ENCODE assay signal across 8 cellular contexts in the genomic region with DNA sequence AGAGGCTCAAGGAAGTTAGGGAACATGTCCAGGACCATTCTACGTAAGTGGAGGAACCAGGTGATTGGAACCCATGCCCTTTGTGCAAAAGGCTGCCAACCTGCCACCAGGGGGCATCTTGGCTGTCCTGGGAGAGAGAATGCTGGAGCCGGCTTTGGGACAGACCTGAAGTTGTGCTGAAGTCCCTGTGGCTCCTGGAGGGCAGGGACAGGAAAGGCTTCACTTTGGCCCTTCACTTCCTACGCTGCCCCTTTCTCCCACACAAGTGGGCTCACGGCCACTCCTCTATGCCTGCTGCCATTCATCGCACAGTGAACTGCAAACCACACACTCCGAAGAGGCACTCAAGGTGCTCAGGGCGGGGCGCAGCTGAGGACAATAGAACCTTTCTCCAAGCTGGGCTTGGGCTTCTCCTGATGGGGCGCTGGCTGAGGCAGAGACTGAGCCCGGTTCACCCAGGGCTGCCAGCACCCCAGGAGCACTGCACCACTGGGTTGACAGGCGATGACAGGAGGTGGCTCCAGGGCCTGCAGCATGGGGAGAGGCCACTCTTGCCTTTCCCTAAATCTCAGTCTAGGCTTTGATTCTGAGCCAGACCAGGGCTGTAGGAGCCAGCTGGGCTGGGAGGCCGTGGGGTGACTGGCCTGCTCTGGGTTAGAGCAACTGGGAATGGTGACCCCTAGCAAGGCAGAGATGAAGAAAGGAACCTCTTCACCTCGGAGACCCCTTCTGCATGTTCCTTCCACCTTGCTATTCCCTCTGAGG. TPM values are rescaled to one million over a fixed set of nuclear protein-coding genes. Genes with fewer than 3 reads are reported as not detected.
DNase-seq lines count a peak whose midpoint lies in the region; ATAC-seq, FAIRE-seq and TF ChIP-seq lines count a peak whose summit lies in the region.

No MANE protein-coding gene starts in this region.

- POLR2A ChIA-PET in T-cell (lab: Charles Lee) = no interaction called here

- no peaks in the 10 kb centered on the region for H3K27me3 Mint-ChIP-seq in T-cell
- no peaks in the 10 kb centered on the region for H3K27me3 Mint-ChIP-seq in chondrocyte (ENCODE audit: low read depth)
- H3K27me3 Mint-ChIP-seq in neural crest cell (ENCODE audit: low read depth) = no peaks in the 10 kb centered on the region

- peaks cover 8 to 12% (median 11%) of the 10 kb centered on the region in 3 donors for H3K4me1 Mint-ChIP-seq in T-cell
- H3K4me1 Mint-ChIP-seq in chondrocyte (ENCODE audit: low read depth) = peaks cover 7% of the 10 kb centered on the region
- H3K4me1 Mint-ChIP-seq in neural crest cell = peaks cover 35% of the 10 kb centered on the region

- no peak overlapping the region for H3K4me3 Mint-ChIP-seq in T-cell
- no peak overlapping the region for H3K4me3 Mint-ChIP-seq in chondrocyte (ENCODE audit: unreplicated experiment)
- no peak overlapping the region for H3K4me3 Mint-ChIP-seq in neural crest cell

- no peak overlapping the region for H3K27ac Mint-ChIP-seq in T-cell
- H3K27ac Mint-ChIP-seq in chondrocyte (ENCODE audit: unreplicated experiment) = no peak overlapping the region
- no peak overlapping the region for H3K27ac Mint-ChIP-seq in neural crest cell (ENCODE audit: unreplicated experiment)

- DNase-seq in activated CD4-positive, CD25-positive, alpha-beta regulatory T cell (lab: John Stamatoyannopoulos, UW) = peak; percentile 10 to 32 (median 27)
- no peak for DNase-seq in activated CD4-positive, CD25-positive, alpha-beta regulatory T cell treated with anti-CD3 and anti-CD28 coated beads, Interleukin-2, amount 50 U/mL, for 72 hours
- DNase-seq in T-cell = peak in 24 of 34 experiments; percentile 21 to 59 (median 38)
- no peak for DNase-seq in chondrocyte (ENCODE audit: low spot score)
- DNase-seq in neural crest cell (ENCODE audit: low read depth, low spot score) = no peak
- no peak for DNase-seq in NCI-H1694 (lab: John Stamatoyannopoulos, UW)
- no peak for DNase-seq in NCI-H1092 (lab: John Stamatoyannopoulos, UW)
- DNase-seq in GM12892 (ENCODE audit: insufficient read length) = no peak

- peak in 3 of 4 experiments; percentile 48 to 67 (median 63) for ATAC-seq in T-cell (replicated peaks in 1 of 4)

- TF ChIP-seq POLR2A in GM12892 (IDR thresholded peaks at IDR 0.05; ENCODE audit: low read depth, low read length) = no peak

- H3K9me3 Mint-ChIP-seq in T-cell = no peaks in the 10 kb centered on the region
- H3K9me3 Mint-ChIP-seq in chondrocyte (ENCODE audit: low read depth) = no peaks in the 10 kb centered on the region
- peaks cover 2% of the 10 kb centered on the region for H3K9me3 Mint-ChIP-seq in neural crest cell

- CTCF ChIA-PET in T-cell (lab: Charles Lee) = interaction anchor here (0.7 to 1.6 kb wide), 4 partner anchors 12 to 203 kb away, joined by 3 to 8 read pairs (median 6); no protein-coding TSS in a partner anchor

- peak; percentile 65 for TF ChIP-seq CTCF in chondrocyte (IDR thresholded peaks at IDR 0.05)
- peak; percentile 55 for TF ChIP-seq CTCF in neural crest cell (conservative IDR thresholded peaks at IDR 0.05)

- H3K36me3 Mint-ChIP-seq in T-cell (no peaks in the 10 kb centered on the region), chondrocyte (ENCODE audit: low read depth) (peaks cover 6% of the 10 kb centered on the region), neural crest cell (ENCODE audit: low read depth) (peaks cover 32% of the 10 kb centered on the region)

- FAIRE-seq in GM12892 (lab: Jason Lieb, UNC) = no peak

RNA-seq across cellular contexts. Expression of gene SHF, which starts 8.4 kb away (rescaled TPM):
- total RNA-seq in T-cell (1 to 10 TPM; 5.1 to 6.5 (median 5.6) TPM), chondrocyte (4.9 to 7.0 TPM (median 5.1 TPM) in 3 replicates), neural crest cell (55.0 and 59.0 TPM in 2 replicates)
- polyA plus RNA-seq in GM12892 (2012; ENCODE audit: missing spikeins) = 9.7 TPM

RNA-seq across cellular contexts. Expression of gene DUOX1, which starts 49.6 kb away (rescaled TPM):
- total RNA-seq in T-cell = under 1 TPM in 4 of 5 donors, not detected in 1; 0.21 to 0.67 (median 0.34) TPM
- total RNA-seq in chondrocyte = 0.21 TPM in 1 of 3 replicates, not detected in the others
- total RNA-seq in neural crest cell = not detected in 2 replicates
- polyA plus RNA-seq in GM12892 (2012; ENCODE audit: missing spikeins) = 0.81 TPM

RNA-seq across cellular contexts. Expression of gene DUOXA1, which starts 49.7 kb away (rescaled TPM):
- 1 to 10 TPM in 2 of 5 donors, under 1 TPM in 3; 0.40 to 1.6 (median 0.91) TPM for total RNA-seq in T-cell
- total RNA-seq in chondrocyte = 0.47 to 0.82 TPM (median 0.64 TPM) in 3 replicates
- not detected in 2 replicates for total RNA-seq in neural crest cell
- polyA plus RNA-seq in GM12892 (2012; ENCODE audit: missing spikeins) = not detected

Comparison
In these comparisons a context has a peak if more than half of its experiments do, and no peak if none do; other contexts are left out.
1. DNase-seq: peak in activated CD4-positive, CD25-positive, alpha-beta regulatory T cell (4 of 4) and T-cell (24 of 34); none in activated CD4-positive, CD25-positive, alpha-beta regulatory T cell treated with anti-CD3 and anti-CD28 coated beads, Interleukin-2, amount 50 U/mL, for 72 hours (single experiment), chondrocyte (single experiment), neural crest cell (single experiment), NCI-H1694 (single experiment), NCI-H1092 (single experiment) and GM12892 (single experiment).